Comparison of ENCODE assay signal across 8 cellular contexts in the genomic region with DNA sequence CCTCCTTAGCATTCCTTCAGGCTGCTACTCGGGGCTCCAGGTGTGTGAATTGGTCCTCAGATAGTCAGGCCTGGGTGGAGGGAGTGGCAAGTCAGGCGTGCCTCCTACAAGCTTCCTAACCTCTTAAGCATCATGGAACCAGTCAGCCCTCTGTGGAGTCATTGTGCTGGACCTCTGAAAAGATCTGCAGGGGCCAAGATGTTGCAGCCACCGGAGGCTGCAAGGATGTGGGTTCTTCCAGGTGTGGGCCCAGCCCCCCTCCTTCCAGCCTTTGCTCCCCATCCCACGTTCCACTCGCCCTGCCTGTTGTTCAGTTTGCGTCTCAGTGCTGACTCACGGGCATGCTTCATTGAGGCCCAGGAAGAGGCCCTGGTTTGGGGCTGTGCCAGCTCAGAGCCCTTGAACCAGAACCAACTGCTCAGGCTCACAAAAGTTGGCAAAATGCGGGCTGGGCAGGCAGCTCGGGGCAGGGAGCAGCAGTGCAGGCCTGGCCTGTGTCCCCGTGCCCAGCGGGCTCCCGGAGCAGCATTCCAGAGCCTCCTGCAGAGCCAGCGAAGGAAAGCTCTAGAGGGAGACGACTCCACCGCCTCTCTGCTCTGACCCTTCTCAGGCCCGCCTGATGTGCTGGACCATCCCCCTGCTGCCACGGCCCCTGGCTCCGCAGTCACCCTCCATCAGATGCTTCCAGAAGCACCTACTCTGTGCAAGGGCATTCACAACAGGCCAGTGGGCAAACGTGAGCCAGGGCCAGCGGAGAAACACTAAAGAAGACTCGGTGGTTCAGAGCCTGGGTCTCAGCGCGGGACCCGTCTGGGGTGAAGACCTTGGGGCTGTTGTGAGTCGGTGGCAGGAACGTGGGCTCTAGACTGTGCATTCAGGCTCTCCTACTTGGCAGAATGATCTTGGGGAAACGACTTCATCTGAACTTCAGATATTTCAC.
DNase-seq lines count a peak whose midpoint lies in the region; ATAC-seq and TF ChIP-seq lines count a peak whose summit lies in the region.

No MANE protein-coding gene starts in this region.

- TF ChIP-seq CTCF in GM12864 (IDR thresholded peaks at IDR 0.05; ENCODE audit: low read depth, low read length, missing control alignments) (no peak), LNCaP clone FGC (IDR thresholded peaks at IDR 0.05; ENCODE audit: control insufficient read depth, extremely low read depth, insufficient read depth) (no peak), VCaP (conservative IDR thresholded peaks at IDR 0.05) (no peak)

- H3K4me3 ChIP-seq in GM12864 (ENCODE audit: low read depth, low read length) (peak overlapping the region; percentile 31), LNCaP clone FGC (ENCODE audit: low read depth, low read length) (no peak overlapping the region)

- DNase-seq in GM12864 (ENCODE audit: low read depth) (no peak), LNCaP clone FGC (ENCODE audit: low read depth) (peak; percentile 79), brain pericyte (ENCODE audit: low read depth, low spot score) (peak; percentile 57), kidney glomerular epithelial cell (lab: John Stamatoyannopoulos, UW) (peak; percentile 93), NCI-H526 treated with DMSO at 0.1 percent for 48 hours (lab: John Stamatoyannopoulos, UW) (no peak)
- DNase-seq in stimulated activated CD4-positive, alpha-beta T cell treated with anti-CD3 and anti-CD28 coated beads, Interleukin-1b, Interleukin-23, amount 100 ng/mL, for 48 hours: peak; percentile 90

- no peak for ATAC-seq in GM19351 (IDR thresholded peaks at IDR 0.05; ENCODE audit: unreplicated experiment)

- peak overlapping the region; percentile 61 for H3K27ac ChIP-seq in VCaP

Comparison
In these comparisons a context has a peak if more than half of its experiments do, and no peak if none do; other contexts are left out.
1. DNase-seq: peak in LNCaP clone FGC (single experiment), brain pericyte (single experiment), kidney glomerular epithelial cell (single experiment) and stimulated activated CD4-positive, alpha-beta T cell treated with anti-CD3 and anti-CD28 coated beads, Interleukin-1b, Interleukin-23, amount 100 ng/mL, for 48 hours (single experiment); none in GM12864 (single experiment) and NCI-H526 treated with DMSO at 0.1 percent for 48 hours (single experiment).